In the genomic region with DNA sequence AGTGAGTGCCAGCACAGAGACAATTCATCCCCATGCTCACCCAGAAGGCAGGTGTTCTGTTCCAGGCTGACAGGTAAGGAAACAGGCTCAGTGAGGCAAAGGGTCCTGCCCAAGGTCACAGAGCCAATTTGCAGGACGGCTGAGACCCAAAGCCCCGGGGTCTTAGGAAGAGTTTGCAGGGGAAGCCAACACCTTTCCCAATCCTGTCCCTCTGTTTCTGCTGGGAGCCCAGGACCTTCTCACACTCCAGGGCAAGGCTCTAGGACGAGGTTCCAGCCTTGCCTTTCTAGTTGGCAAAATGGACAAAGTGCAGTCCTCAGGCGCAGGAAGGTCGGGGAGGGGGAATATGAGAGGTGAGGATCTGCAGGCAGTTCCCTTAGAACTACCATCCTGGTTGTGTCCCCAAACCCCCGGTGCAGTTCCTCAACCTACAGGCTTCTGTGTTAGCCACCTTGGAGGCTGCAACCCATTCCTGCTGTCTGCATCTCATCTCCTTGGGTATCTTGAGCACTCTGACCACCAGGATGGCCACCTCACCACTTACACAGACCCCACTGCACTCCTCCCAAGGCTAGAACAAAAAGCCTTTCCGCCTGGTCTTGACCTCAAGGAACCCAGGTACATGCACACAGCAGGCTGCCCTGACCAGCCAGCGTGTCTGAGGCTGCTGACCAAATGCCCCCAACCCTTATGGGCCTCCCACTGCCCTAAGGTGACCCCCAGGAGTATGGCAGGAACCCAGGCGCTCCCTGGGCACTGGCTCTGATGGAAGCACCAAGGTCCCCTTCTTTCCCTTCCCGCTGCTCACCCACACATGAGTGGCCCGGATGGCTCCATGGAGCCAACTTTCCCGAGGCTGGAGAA, we compare ENCODE assay signal across 12 cellular contexts. TPM values are rescaled to one million over a fixed set of nuclear protein-coding genes. Genes with fewer than 3 reads are reported as not detected.
DNase-seq lines count a peak whose midpoint lies in the region; ATAC-seq, FAIRE-seq and TF ChIP-seq lines count a peak whose summit lies in the region.
"Had no signal": no experiment of that assay in that cellular context is flagged by ENCODE, and none has a peak within 500 bp of the region (broad histone marks: within the 10 kb centered on the region; RNA-seq: fewer than 3 reads in every experiment).

No MANE protein-coding gene starts in this region.

- no peak overlapping the region for H2AFZ ChIP-seq in Karpas-422 (ENCODE audit: low read length)
- H2AFZ ChIP-seq in endothelial cell of umbilical vein (ENCODE audit: low read depth, low read length): no peak overlapping the region

- FAIRE-seq in endothelial cell of umbilical vein (lab: Jason Lieb, UNC): no peak

- 66 to 95% methylated on average over 5 to 6 of the region's 12 CpGs for WGBS in esophagus squamous epithelium, 2 donors

- no peak for TF ChIP-seq POLR2A in endothelial cell of umbilical vein (IDR thresholded peaks at IDR 0.05; ENCODE audit: low read depth, low read length)
- no peak for TF ChIP-seq POLR2A in esophagus squamous epithelium (IDR thresholded peaks at IDR 0.05)

- H3K79me2 ChIP-seq in Karpas-422 (ENCODE audit: low read length) (peaks cover 20% of the 10 kb centered on the region), endothelial cell of umbilical vein (ENCODE audit: control insufficient read depth, insufficient read depth, low read length) (peaks cover 23% of the 10 kb centered on the region)

- H3K36me3 Mint-ChIP-seq in activated naive CD8-positive, alpha-beta T cell: no peaks in the 10 kb centered on the region
- H3K36me3 Mint-ChIP-seq in activated naive CD8-positive, alpha-beta T cell treated with anti-CD3 and anti-CD28 coated beads for 36 hours: no peaks in the 10 kb centered on the region
- H3K36me3 Mint-ChIP-seq in stimulated activated memory B cell treated with anti-CD40 and anti-IgM and Interleukin-4, amounts not matched to agents 10 μg/mL and 1 μg/mL and 100 μg/mL, for 72 hours: no peaks in the 10 kb centered on the region

- H3K27me3 ChIP-seq in Karpas-422 (ENCODE audit: low read length): no peaks in the 10 kb centered on the region
- H3K27me3 ChIP-seq in endothelial cell of umbilical vein (ENCODE audit: control insufficient read depth in 2 of 2, insufficient read depth in 2 of 2, low read length in 2 of 2): peaks cover 16 to 32% of the 10 kb centered on the region in 2 experiments
- peaks cover 0 to 27% (median 0%) of the 10 kb centered on the region in 4 donors for H3K27me3 ChIP-seq in esophagus squamous epithelium
- H3K27me3 ChIP-seq: colonic mucosa had no signal

- TF ChIP-seq CTCF in endothelial cell of umbilical vein (IDR thresholded peaks at IDR 0.05; ENCODE audit: extremely low read depth in 1 of 2, insufficient read depth in 1 of 2, low read depth in 1 of 2, low read length in 2 of 2) (no peak), esophagus squamous epithelium (IDR thresholded peaks at IDR 0.05) (no peak)

- H3K36me3 ChIP-seq in Karpas-422 (ENCODE audit: insufficient read depth, low read length) (no peaks in the 10 kb centered on the region), endothelial cell of umbilical vein (ENCODE audit: control insufficient read depth in 2 of 2, extremely low read depth in 1 of 2, insufficient read depth in 2 of 2, low read length in 2 of 2) (no peaks in the 10 kb centered on the region), esophagus squamous epithelium (no peaks in the 10 kb centered on the region)
- H3K36me3 ChIP-seq: colonic mucosa had no signal

- peaks cover 8% of the 10 kb centered on the region for H3K27me3 Mint-ChIP-seq in activated naive CD8-positive, alpha-beta T cell
- H3K27me3 Mint-ChIP-seq in activated naive CD8-positive, alpha-beta T cell treated with anti-CD3 and anti-CD28 coated beads for 36 hours: peaks cover 23% of the 10 kb centered on the region
- H3K27me3 Mint-ChIP-seq in stimulated activated memory B cell treated with anti-CD40 and anti-IgM and Interleukin-4, amounts not matched to agents 10 μg/mL and 1 μg/mL and 100 μg/mL, for 72 hours: peaks cover 20% of the 10 kb centered on the region

- intact Hi-C loops in endothelial cell of umbilical vein (cut with micrococcal nuclease): loop anchor here (10.0 kb wide), 1 partner anchor 375 kb away; no protein-coding TSS in a partner anchor
- intact Hi-C loops in esophagus squamous epithelium (cut with DNase I): no loop called here

- H3K9me3 ChIP-seq in Karpas-422 (ENCODE audit: low read length): no peaks in the 10 kb centered on the region
- H3K9me3 ChIP-seq in endothelial cell of umbilical vein (replicated peaks; ENCODE audit: control insufficient read depth, insufficient read depth, low read length): no peaks in the 10 kb centered on the region
- H3K9me3 ChIP-seq in esophagus squamous epithelium: no peaks in the 10 kb centered on the region
- H3K9me3 ChIP-seq: colonic mucosa had no signal

- ATAC-seq in stimulated activated memory B cell treated with anti-CD40 and anti-IgM and Interleukin-4, amounts not matched to agents 10 μg/mL and 1 μg/mL and 100 μg/mL, for 72 hours: no peak
- ATAC-seq in HG03439 (IDR thresholded peaks at IDR 0.05; ENCODE audit: unreplicated experiment): no peak

- peaks cover 15% of the 10 kb centered on the region for H3K4me1 Mint-ChIP-seq in activated naive CD8-positive, alpha-beta T cell (ENCODE audit: low read depth)
- peaks cover 20% of the 10 kb centered on the region for H3K4me1 Mint-ChIP-seq in activated naive CD8-positive, alpha-beta T cell treated with anti-CD3 and anti-CD28 coated beads for 36 hours
- peaks cover 23% of the 10 kb centered on the region for H3K4me1 Mint-ChIP-seq in stimulated activated memory B cell treated with anti-CD40 and anti-IgM and Interleukin-4, amounts not matched to agents 10 μg/mL and 1 μg/mL and 100 μg/mL, for 72 hours

- CTCF ChIA-PET in endothelial cell of umbilical vein (lab: Charles Lee): no interaction called here

- H3K27ac Mint-ChIP-seq in activated naive CD8-positive, alpha-beta T cell: no peak overlapping the region
- H3K27ac Mint-ChIP-seq in activated naive CD8-positive, alpha-beta T cell treated with anti-CD3 and anti-CD28 coated beads for 36 hours: no peak overlapping the region
- no peak overlapping the region for H3K27ac Mint-ChIP-seq in stimulated activated memory B cell treated with anti-CD40 and anti-IgM and Interleukin-4, amounts not matched to agents 10 μg/mL and 1 μg/mL and 100 μg/mL, for 72 hours

- peaks cover 22% of the 10 kb centered on the region for H3K4me1 ChIP-seq in Karpas-422 (ENCODE audit: low read length)
- peaks cover 12% of the 10 kb centered on the region for H3K4me1 ChIP-seq in endothelial cell of umbilical vein (ENCODE audit: control insufficient read depth, extremely low read depth, insufficient read depth, low read length)
- peaks cover 20 to 33% (median 22%) of the 10 kb centered on the region in 3 donors for H3K4me1 ChIP-seq in esophagus squamous epithelium

- H3K4me3 ChIP-seq in Karpas-422 (ENCODE audit: low read length) (no peak overlapping the region), endothelial cell of umbilical vein (replicated peaks in 1 of 3; ENCODE audit: insufficient read depth in 1 of 3, low read depth in 1 of 3, low read length in 3 of 3) (no peak overlapping the region), esophagus squamous epithelium (peak overlapping the region in 2 of 4 donors; percentile 59 to 99)

- BruUV-seq in endothelial cell of umbilical vein (replicated peaks; lab: Mats Ljungman, UMichigan): no TSS peak

- dilution Hi-C loops in endothelial cell of umbilical vein (cut with MboI; ENCODE audit: extremely low pct_ligation_motif_present, low sequenced_read_pairs): no loop called here

- no peaks in the 10 kb centered on the region for H3K9me2 ChIP-seq in Karpas-422 (replicated peaks; ENCODE audit: insufficient read depth, low read length)

- POLR2A ChIA-PET in endothelial cell of umbilical vein (lab: Charles Lee): no interaction called here

- H3K4me2 ChIP-seq in Karpas-422 (ENCODE audit: low read depth, low read length, poor library complexity, severe bottlenecking): peak overlapping the region; percentile 86
- H3K4me2 ChIP-seq in endothelial cell of umbilical vein (ENCODE audit: insufficient read depth, low read length): no peak overlapping the region

- no peak for DNase-seq in activated naive CD8-positive, alpha-beta T cell treated with anti-CD3 and anti-CD28 coated beads for 36 hours
- no peak for DNase-seq in Karpas-422
- no peak for DNase-seq in endothelial cell of umbilical vein (ENCODE audit: low read depth, low spot score)
- DNase-seq in esophagus squamous epithelium (lab: John Stamatoyannopoulos, UW): no peak
- no peak for DNase-seq in NCI-H1092 (lab: John Stamatoyannopoulos, UW)
- DNase-seq: activated naive CD4-positive, alpha-beta T cell treated with anti-CD3 and anti-CD28 coated beads, Interleukin-2, amount 50 U/mL, for 16 hours; colonic mucosa; MM.1S; NCI-H446 had no signal

- H3K9me3 Mint-ChIP-seq in activated naive CD8-positive, alpha-beta T cell (ENCODE audit: low read depth): no peaks in the 10 kb centered on the region
- H3K9me3 Mint-ChIP-seq in activated naive CD8-positive, alpha-beta T cell treated with anti-CD3 and anti-CD28 coated beads for 36 hours: no peaks in the 10 kb centered on the region
- H3K9me3 Mint-ChIP-seq in stimulated activated memory B cell treated with anti-CD40 and anti-IgM and Interleukin-4, amounts not matched to agents 10 μg/mL and 1 μg/mL and 100 μg/mL, for 72 hours: no peaks in the 10 kb centered on the region

- no peak overlapping the region for H3K9ac ChIP-seq in Karpas-422 (ENCODE audit: low read length)
- H3K9ac ChIP-seq in endothelial cell of umbilical vein (replicated peaks; ENCODE audit: extremely low read depth, insufficient read depth, low read length): no peak overlapping the region

- H3K4me3 Mint-ChIP-seq in activated naive CD8-positive, alpha-beta T cell: peak overlapping the region; percentile 83
- no peak overlapping the region for H3K4me3 Mint-ChIP-seq in activated naive CD8-positive, alpha-beta T cell treated with anti-CD3 and anti-CD28 coated beads for 36 hours
- H3K4me3 Mint-ChIP-seq in stimulated activated memory B cell treated with anti-CD40 and anti-IgM and Interleukin-4, amounts not matched to agents 10 μg/mL and 1 μg/mL and 100 μg/mL, for 72 hours: peak overlapping the region; percentile 85

- peaks cover 21% of the 10 kb centered on the region for H4K20me1 ChIP-seq in Karpas-422 (ENCODE audit: insufficient read depth, low read depth, low read length)
- H4K20me1 ChIP-seq in endothelial cell of umbilical vein (replicated peaks; ENCODE audit: control insufficient read depth, extremely low read depth, insufficient read depth, low read length): peaks cover 2% of the 10 kb centered on the region

- H3K27ac ChIP-seq in Karpas-422 (ENCODE audit: low read length) (no peak overlapping the region), endothelial cell of umbilical vein (ENCODE audit: insufficient read depth, low read depth, low read length) (no peak overlapping the region), esophagus squamous epithelium (no peak overlapping the region)
- H3K27ac ChIP-seq: colonic mucosa had no signal

- H3K9me1 ChIP-seq in endothelial cell of umbilical vein (replicated peaks; ENCODE audit: control insufficient read depth, extremely low read depth, insufficient read depth, low read length): no peaks in the 10 kb centered on the region

RNA-seq across cellular contexts. Expression of a gene that starts 1.9 kb away (rescaled TPM):
- 10 to 100 TPM; 32.3 to 34.0 TPM for total RNA-seq in activated naive CD8-positive, alpha-beta T cell treated with anti-CD3 and anti-CD28 coated beads for 36 hours
- total RNA-seq in Karpas-422 (2014; rRNA removed; shearing (Covaris generic); ENCODE audit: low replicate concordance): 4.0 and 7.2 TPM in 2 replicates
- 47.1 and 54.1 TPM in 2 replicates for total RNA-seq in endothelial cell of umbilical vein
- polyA plus RNA-seq in endothelial cell of umbilical vein: 10.5 and 13.7 TPM in 2 replicates
- 9.3 and 10.5 TPM in 2 replicates for polyA plus RNA-seq in endothelial cell of umbilical vein (2011; cell fraction: cytosol; rRNA removed)
- polyA plus RNA-seq in endothelial cell of umbilical vein (2011; cell fraction: nucleus; rRNA removed): 16.5 and 20.1 TPM in 2 replicates
- polyA plus RNA-seq in endothelial cell of umbilical vein (2012): 18.5 and 24.5 TPM in 2 replicates
- 11.4 and 13.8 TPM in 2 replicates for polyA minus RNA-seq in endothelial cell of umbilical vein
- 30.0 TPM for polyA minus RNA-seq in endothelial cell of umbilical vein (2011; cell fraction: cytosol; rRNA and poly(A)+ RNA removed)
- 11.8 and 17.2 TPM in 2 replicates for polyA minus RNA-seq in endothelial cell of umbilical vein (2011; cell fraction: nucleus; rRNA and poly(A)+ RNA removed)
- 10 to 100 TPM in 2 of 4 donors, 1 to 10 TPM in 2; 7.2 to 23.7 (median 9.4) TPM for total RNA-seq in esophagus squamous epithelium

RNA-seq across cellular contexts. Expression of a gene that starts 44.5 kb away (rescaled TPM):
- total RNA-seq in activated naive CD8-positive, alpha-beta T cell treated with anti-CD3 and anti-CD28 coated beads for 36 hours: 10 to 100 TPM; 12.6 to 12.7 TPM
- 41.0 and 49.5 TPM in 2 replicates for total RNA-seq in Karpas-422 (2014; rRNA removed; shearing (Covaris generic); ENCODE audit: low replicate concordance)
- total RNA-seq in endothelial cell of umbilical vein (15.4 and 18.2 TPM in 2 replicates), esophagus squamous epithelium (1 to 10 TPM; 1.8 to 6.2 (median 4.3) TPM)
- 10.6 and 11.9 TPM in 2 replicates for polyA plus RNA-seq in endothelial cell of umbilical vein
- 11.8 and 13.1 TPM in 2 replicates for polyA plus RNA-seq in endothelial cell of umbilical vein (2011; cell fraction: cytosol; rRNA removed)
- 7.0 and 8.3 TPM in 2 replicates for polyA plus RNA-seq in endothelial cell of umbilical vein (2011; cell fraction: nucleus; rRNA removed)
- polyA plus RNA-seq in endothelial cell of umbilical vein (2012): 13.4 and 13.5 TPM in 2 replicates
- 6.8 and 10.0 TPM in 2 replicates for polyA minus RNA-seq in endothelial cell of umbilical vein
- polyA minus RNA-seq in endothelial cell of umbilical vein (2011; cell fraction: cytosol; rRNA and poly(A)+ RNA removed): 8.9 TPM
- polyA minus RNA-seq in endothelial cell of umbilical vein (2011; cell fraction: nucleus; rRNA and poly(A)+ RNA removed): 2.3 and 4.9 TPM in 2 replicates
